8 cellular contexts compared by ENCODE assay signal in the genomic region with DNA sequence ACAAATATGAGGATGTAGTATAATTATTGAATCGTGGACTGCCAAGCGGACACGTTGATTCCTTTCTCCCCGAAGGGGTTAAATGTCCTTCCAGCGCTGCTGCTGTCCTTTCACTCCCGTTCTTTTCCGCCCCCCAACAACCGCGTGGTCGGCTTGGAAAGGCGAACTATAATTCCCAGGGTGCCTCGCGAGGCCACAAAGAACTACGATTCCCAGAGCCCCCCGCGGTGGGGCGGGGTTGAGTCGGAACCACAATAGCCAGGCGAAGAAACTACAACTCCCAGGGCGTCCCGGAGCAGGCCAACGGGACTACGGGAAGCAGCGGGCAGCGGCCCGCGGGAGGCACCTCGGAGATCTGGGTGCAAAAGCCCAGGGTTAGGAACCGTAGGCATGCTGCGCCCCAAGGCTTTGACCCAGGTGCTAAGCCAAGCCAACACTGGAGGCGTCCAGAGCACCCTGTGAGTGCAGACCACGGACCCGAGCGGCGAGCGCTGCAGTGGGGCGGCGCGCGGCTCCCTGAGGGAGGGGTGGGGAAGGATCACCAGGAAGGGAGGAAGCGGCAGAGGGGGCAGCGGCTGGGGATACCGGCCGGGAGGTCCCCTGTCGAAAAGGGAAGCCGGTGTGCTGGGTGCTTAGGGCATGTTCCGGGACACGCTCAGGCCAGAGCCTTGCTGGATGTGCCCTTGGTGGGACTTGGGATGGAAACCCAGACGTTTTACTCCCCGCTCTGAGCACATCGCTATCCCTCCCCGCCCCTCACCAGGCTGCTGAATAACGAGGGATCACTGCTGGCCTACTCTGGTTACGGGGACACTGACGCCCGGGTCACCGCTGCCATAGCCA. TPM values are rescaled to one million over a fixed set of nuclear protein-coding genes. Genes with fewer than 3 reads are reported as not detected.
DNase-seq lines count a peak whose midpoint lies in the region; TF ChIP-seq lines count a peak whose summit lies in the region.

A gene (plus strand): TSS at position 283 of the 843 bp plus-strand sequence. CDS start 108 bp downstream, at position 391.

- peak; percentile 99 for DNase-seq in ELR (ENCODE audit: low read depth)
- peak; percentile 98 to 99 for DNase-seq in HAP-1 (ENCODE audit: low spot score in 2 of 2)
- peak; percentile 99 for DNase-seq in MM.1S
- DNase-seq in SIG-M5 (lab: John Stamatoyannopoulos, UW): peak; percentile 97
- peak; percentile 72 for DNase-seq in activated gamma-delta T cell (lab: John Stamatoyannopoulos, UW)
- DNase-seq in fibroblast of villous mesenchyme (ENCODE audit: low read depth): peak; percentile 95
- DNase-seq in neural crest cell (ENCODE audit: low read depth, low spot score): peak; percentile 96

- H3K4me3 ChIP-seq in HAP-1 (peak within 1 kb of the TSS; percentile 98), MM.1S (ENCODE audit: low read length) (peak within 1 kb of the TSS; percentile 84), fibroblast of villous mesenchyme (ENCODE audit: low read depth, low read length) (peak within 1 kb of the TSS; percentile 96), stomach smooth muscle (ENCODE audit: low read length in 2 of 2) (peak within 1 kb of the TSS; percentile 83 to 98)

- H3K79me2 ChIP-seq in MM.1S (ENCODE audit: low read length): peaks cover 38% of the 10 kb centered on the region

- TF ChIP-seq CTCF in MM.1S (IDR thresholded peaks at IDR 0.05; ENCODE audit: low read length): no peak
- no peak for TF ChIP-seq CTCF in fibroblast of villous mesenchyme (IDR thresholded peaks at IDR 0.05; ENCODE audit: insufficient read depth, low read depth, low read length)
- no peak for TF ChIP-seq CTCF in neural crest cell (conservative IDR thresholded peaks at IDR 0.05)

- peaks cover 2% of the 10 kb centered on the region for H3K27me3 Mint-ChIP-seq in neural crest cell (ENCODE audit: low read depth)

- peaks cover 41% of the 10 kb centered on the region for H3K4me1 Mint-ChIP-seq in neural crest cell

- peaks cover 2% of the 10 kb centered on the region for H3K36me3 Mint-ChIP-seq in neural crest cell (ENCODE audit: low read depth)

- H3K4me1 ChIP-seq in HAP-1 (no peaks in the 10 kb centered on the region), MM.1S (ENCODE audit: low read length) (peaks cover 11% of the 10 kb centered on the region), stomach smooth muscle (ENCODE audit: control insufficient read depth, insufficient read depth, low read length) (peaks cover 23% of the 10 kb centered on the region)

- H3K9ac ChIP-seq in MM.1S (ENCODE audit: low read length) (peak within 1 kb of the TSS; percentile 78), stomach smooth muscle (ENCODE audit: low read length in 2 of 2) (peak within 1 kb of the TSS; percentile 80 to 85)

- H3K27me3 ChIP-seq in HAP-1 (ENCODE audit: low read depth): no peaks in the 10 kb centered on the region
- H3K27me3 ChIP-seq in MM.1S (replicated peaks; ENCODE audit: insufficient read depth, low read length): no peaks in the 10 kb centered on the region
- H3K27me3 ChIP-seq in stomach smooth muscle (ENCODE audit: control insufficient read depth in 1 of 2, insufficient read depth in 2 of 2, low read length in 2 of 2): no peaks in the 10 kb centered on the region

- in situ Hi-C loops in HAP-1 (cut with MboI; ENCODE audit: low sequenced_read_pairs): loop anchor here (10.0 kb wide), 1 partner anchor 120 kb away; a partner anchor contains a TSS

- H3K9me3 Mint-ChIP-seq in neural crest cell: no peaks in the 10 kb centered on the region

- peak within 1 kb of the TSS; percentile 100 for H3K27ac Mint-ChIP-seq in neural crest cell (ENCODE audit: unreplicated experiment)

- H3K9me3 ChIP-seq in HAP-1 (no peaks in the 10 kb centered on the region), MM.1S (replicated peaks; ENCODE audit: insufficient read depth, low read length) (no peaks in the 10 kb centered on the region), stomach smooth muscle (ENCODE audit: control insufficient read depth in 2 of 2, low read length in 2 of 2) (no peaks in the 10 kb centered on the region)

- H3K9me2 ChIP-seq in MM.1S (replicated peaks; ENCODE audit: insufficient read depth, low read length): no peaks in the 10 kb centered on the region

- H3K36me3 ChIP-seq in HAP-1 (replicated peaks) (peaks cover 13% of the 10 kb centered on the region), MM.1S (replicated peaks; ENCODE audit: insufficient read depth, low read length) (no peaks in the 10 kb centered on the region), stomach smooth muscle (ENCODE audit: control insufficient read depth in 2 of 2, insufficient read depth in 2 of 2, low read length in 2 of 2) (peaks cover 6 to 10% of the 10 kb centered on the region in 2 donors)

- H3K4me3 Mint-ChIP-seq in neural crest cell: peak within 1 kb of the TSS; percentile 97

- peak within 1 kb of the TSS; percentile 96 for H3K4me2 ChIP-seq in MM.1S (ENCODE audit: low read depth, low read length)

- H2AFZ ChIP-seq in MM.1S (ENCODE audit: low read length): peak within 1 kb of the TSS; percentile 91

- H3K27ac ChIP-seq in MM.1S (ENCODE audit: low read length) (peak within 1 kb of the TSS; percentile 75), stomach smooth muscle (ENCODE audit: low read length) (peak within 1 kb of the TSS; percentile 79)

- peaks cover 5% of the 10 kb centered on the region for H3F3A ChIP-seq in MM.1S (ENCODE audit: insufficient read depth, low read length)

- no peaks in the 10 kb centered on the region for H4K20me1 ChIP-seq in MM.1S (ENCODE audit: insufficient read depth, low read length)

RNA-seq across cellular contexts. Expression of the gene that starts here (rescaled TPM):
- total RNA-seq in fibroblast of villous mesenchyme (38.3 and 40.6 TPM in 2 replicates), neural crest cell (49.4 and 55.6 TPM in 2 replicates)

Comparison
In these comparisons a context has a peak if more than half of its experiments do, and no peak if none do; other contexts are left out.
1. Peak in every context shown above with its lines: DNase-seq, H3K4me3 ChIP-seq and H3K27ac ChIP-seq.